ENCODE assay signal across 1 cellular context in the genomic region with DNA sequence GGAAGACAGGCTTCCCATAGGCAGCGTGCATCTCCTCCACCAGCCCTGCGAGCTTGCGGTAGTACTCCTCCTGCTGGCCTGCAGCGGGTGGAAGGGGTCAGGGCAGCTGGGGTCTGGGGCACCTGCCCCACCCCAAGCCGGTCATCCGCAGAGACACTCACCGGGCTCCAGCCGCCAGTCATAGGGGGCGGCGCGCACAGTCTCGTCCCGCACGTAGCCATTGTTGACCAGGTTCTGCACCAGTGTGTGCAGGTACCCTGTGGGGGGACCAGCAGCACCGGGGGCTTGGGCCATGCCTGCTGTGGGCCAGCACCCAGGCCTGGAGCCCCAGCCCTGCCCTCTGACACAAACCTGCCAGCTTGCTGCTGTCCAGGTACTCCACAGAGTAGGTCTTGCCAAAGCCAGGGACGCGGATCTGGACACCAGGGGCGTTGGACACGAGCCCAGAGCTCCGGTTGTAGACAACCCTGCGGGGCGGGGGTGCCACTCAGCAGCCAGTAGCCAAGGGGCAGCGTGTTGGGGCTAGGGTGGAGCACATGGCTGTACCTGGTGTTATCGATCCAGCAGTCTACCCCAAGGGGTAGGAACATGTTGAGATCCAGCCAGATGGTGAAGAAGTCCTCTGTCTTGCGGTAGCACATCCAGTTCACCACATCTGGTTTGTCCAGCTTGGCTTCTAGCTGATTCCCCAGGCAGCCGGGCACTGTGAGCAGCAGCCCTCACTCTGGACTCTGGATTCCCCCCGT.
TF ChIP-seq lines count a peak whose summit lies in the region.

No MANE protein-coding gene starts in this region.

TF ChIP-seq in HepG2, 621 proteins besides CTCF, POLR2A, EP300 and RAD21 (continued from another document and continues in another):
- TF ChIP-seq RFX3 (CRISPR knock-in tag; IDR thresholded peaks at IDR 0.05) (no peak), ZNF619 (CRISPR knock-in tag; IDR thresholded peaks at IDR 0.05) (0 out of 2 replicates have a peak, but pooled peaks have one; percentile 51), ZNF879 (CRISPR knock-in tag; IDR thresholded peaks at IDR 0.05) (peak; percentile 67; the same call in 1 of the 2 replicates), USF2 (IDR thresholded peaks at IDR 0.05; ENCODE audit: low read depth, low read length) (no peak), USF2 (CRISPR knock-in tag; IDR thresholded peaks at IDR 0.05; ENCODE audit: borderline replicate concordance) (no peak), MEF2D (CRISPR knock-in tag; IDR thresholded peaks at IDR 0.05) (0 out of 2 replicates have a peak, but pooled peaks have one; percentile 10), ZNF296 (CRISPR knock-in tag; conservative IDR thresholded peaks at IDR 0.05) (peak; percentile 35; the same call in 1 of the 2 replicates), DMAP1 (CRISPR knock-in tag; IDR thresholded peaks at IDR 0.05) (0 out of 2 replicates have a peak, but pooled peaks have one; percentile 31), TMF1 (CRISPR knock-in tag; IDR thresholded peaks at IDR 0.05; ENCODE audit: low read depth) (no peak; the same call in 1 of the 2 replicates), ZNF343 (CRISPR knock-in tag; IDR thresholded peaks at IDR 0.05) (peak; percentile 82), ZNF263 (CRISPR knock-in tag; IDR thresholded peaks at IDR 0.05) (no peak), KDM3A (CRISPR knock-in tag; IDR thresholded peaks at IDR 0.05; ENCODE audit: low read depth) (no peak), SRY (CRISPR knock-in tag; IDR thresholded peaks at IDR 0.05) (no peak; the same call in 1 of the 2 replicates), PAX8 (CRISPR knock-in tag; IDR thresholded peaks at IDR 0.05; ENCODE audit: borderline replicate concordance) (0 out of 2 replicates have a peak, but pooled peaks have one; percentile 37), IRF1 (CRISPR knock-in tag; IDR thresholded peaks at IDR 0.05; ENCODE audit: low read depth) (no peak), IRF2 (CRISPR knock-in tag; IDR thresholded peaks at IDR 0.05) (no peak), ZC3H4 (CRISPR knock-in tag; IDR thresholded peaks at IDR 0.05; ENCODE audit: borderline replicate concordance) (peak; percentile 72; the same call in 1 of the 2 replicates), PPARG (CRISPR knock-in tag; conservative IDR thresholded peaks at IDR 0.05) (peak; percentile 53; the same call in 1 of the 2 replicates), ZNF557 (CRISPR knock-in tag; IDR thresholded peaks at IDR 0.05) (peak; percentile 17; the same call in 1 of the 2 replicates), AKNA (CRISPR knock-in tag; IDR thresholded peaks at IDR 0.05; ENCODE audit: borderline replicate concordance) (no peak), HNF4A (CRISPR knock-in tag; IDR thresholded peaks at IDR 0.05) (peak; percentile 22; the same call in 1 of the 2 replicates), ZNF768 (CRISPR knock-in tag; IDR thresholded peaks at IDR 0.05) (no peak), ZFP36 (IDR thresholded peaks at IDR 0.05; ENCODE audit: borderline replicate concordance, low read depth, low read length, partially characterized antibody) (no peak), NFIB (CRISPR knock-in tag; IDR thresholded peaks at IDR 0.05; ENCODE audit: borderline replicate concordance) (peak; percentile 90; the same call in 1 of the 2 replicates), ZNF142 (CRISPR knock-in tag; IDR thresholded peaks at IDR 0.05) (peak; percentile 68; the same call in 1 of the 2 replicates), ZNF510 (CRISPR knock-in tag; IDR thresholded peaks at IDR 0.05; ENCODE audit: low read depth) (0 out of 2 replicates have a peak, but pooled peaks have one; percentile 31), ZNF33B (CRISPR knock-in tag; IDR thresholded peaks at IDR 0.05) (peak; percentile 68; the same call in 1 of the 2 replicates), FOXC1 (CRISPR knock-in tag; IDR thresholded peaks at IDR 0.05; ENCODE audit: borderline replicate concordance) (no peak; the same call in 1 of the 2 replicates)
- TF ChIP-seq, protein P1, sequence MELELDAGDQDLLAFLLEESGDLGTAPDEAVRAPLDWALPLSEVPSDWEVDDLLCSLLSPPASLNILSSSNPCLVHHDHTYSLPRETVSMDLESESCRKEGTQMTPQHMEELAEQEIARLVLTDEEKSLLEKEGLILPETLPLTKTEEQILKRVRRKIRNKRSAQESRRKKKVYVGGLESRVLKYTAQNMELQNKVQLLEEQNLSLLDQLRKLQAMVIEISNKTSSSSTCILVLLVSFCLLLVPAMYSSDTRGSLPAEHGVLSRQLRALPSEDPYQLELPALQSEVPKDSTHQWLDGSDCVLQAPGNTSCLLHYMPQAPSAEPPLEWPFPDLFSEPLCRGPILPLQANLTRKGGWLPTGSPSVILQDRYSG (CRISPR knock-in tag; IDR thresholded peaks at IDR 0.05), result no peak
- TF ChIP-seq, protein P2, sequence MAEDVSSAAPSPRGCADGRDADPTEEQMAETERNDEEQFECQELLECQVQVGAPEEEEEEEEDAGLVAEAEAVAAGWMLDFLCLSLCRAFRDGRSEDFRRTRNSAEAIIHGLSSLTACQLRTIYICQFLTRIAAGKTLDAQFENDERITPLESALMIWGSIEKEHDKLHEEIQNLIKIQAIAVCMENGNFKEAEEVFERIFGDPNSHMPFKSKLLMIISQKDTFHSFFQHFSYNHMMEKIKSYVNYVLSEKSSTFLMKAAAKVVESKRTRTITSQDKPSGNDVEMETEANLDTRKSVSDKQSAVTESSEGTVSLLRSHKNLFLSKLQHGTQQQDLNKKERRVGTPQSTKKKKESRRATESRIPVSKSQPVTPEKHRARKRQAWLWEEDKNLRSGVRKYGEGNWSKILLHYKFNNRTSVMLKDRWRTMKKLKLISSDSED (CRISPR knock-in tag; IDR thresholded peaks at IDR 0.05), result no peak
- TF ChIP-seq, protein P3, sequence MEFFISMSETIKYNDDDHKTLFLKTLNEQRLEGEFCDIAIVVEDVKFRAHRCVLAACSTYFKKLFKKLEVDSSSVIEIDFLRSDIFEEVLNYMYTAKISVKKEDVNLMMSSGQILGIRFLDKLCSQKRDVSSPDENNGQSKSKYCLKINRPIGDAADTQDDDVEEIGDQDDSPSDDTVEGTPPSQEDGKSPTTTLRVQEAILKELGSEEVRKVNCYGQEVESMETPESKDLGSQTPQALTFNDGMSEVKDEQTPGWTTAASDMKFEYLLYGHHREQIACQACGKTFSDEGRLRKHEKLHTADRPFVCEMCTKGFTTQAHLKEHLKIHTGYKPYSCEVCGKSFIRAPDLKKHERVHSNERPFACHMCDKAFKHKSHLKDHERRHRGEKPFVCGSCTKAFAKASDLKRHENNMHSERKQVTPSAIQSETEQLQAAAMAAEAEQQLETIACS (CRISPR knock-in tag; IDR thresholded peaks at IDR 0.05), result no peak
- TF ChIP-seq, protein P4, sequence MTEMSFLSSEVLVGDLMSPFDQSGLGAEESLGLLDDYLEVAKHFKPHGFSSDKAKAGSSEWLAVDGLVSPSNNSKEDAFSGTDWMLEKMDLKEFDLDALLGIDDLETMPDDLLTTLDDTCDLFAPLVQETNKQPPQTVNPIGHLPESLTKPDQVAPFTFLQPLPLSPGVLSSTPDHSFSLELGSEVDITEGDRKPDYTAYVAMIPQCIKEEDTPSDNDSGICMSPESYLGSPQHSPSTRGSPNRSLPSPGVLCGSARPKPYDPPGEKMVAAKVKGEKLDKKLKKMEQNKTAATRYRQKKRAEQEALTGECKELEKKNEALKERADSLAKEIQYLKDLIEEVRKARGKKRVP (CRISPR knock-in tag; IDR thresholded peaks at IDR 0.05), result no peak
